8 cellular contexts compared by ENCODE assay signal in genomic region chr9:72203205-72203803, GRCh38. TPM values are rescaled to one million over a fixed set of nuclear protein-coding genes. Genes with fewer than 3 reads are reported as not detected.
DNase-seq lines count a peak whose midpoint lies in the region; ATAC-seq and TF ChIP-seq lines count a peak whose summit lies in the region.

No MANE protein-coding gene starts in this region.

- 70% methylated on average over 3 of the region's 3 CpGs for WGBS in hepatocyte (ENCODE audit: low lambda C conversion rate, missing lambda C conversion rate)

- H3K79me2 ChIP-seq in hepatocyte, result no peaks in the 10 kb centered on the region

- H2AFZ ChIP-seq in hepatocyte, result no peak overlapping the region

- DNase-seq in NCI-H2081 (lab: John Stamatoyannopoulos, UW) (peak; percentile 14 to 60), NCI-H2081 treated with DMSO at 0.1 percent for 48 hours (lab: John Stamatoyannopoulos, UW) (no peak), HL-60 (ENCODE audit: low read depth in 1 of 2, low spot score in 1 of 2) (peak; percentile 30 to 42), SKM-1 (lab: John Stamatoyannopoulos, UW; ENCODE audit: unreplicated experiment) (peak; percentile 1), hepatocyte (ENCODE audit: low spot score) (peak; percentile 64), T1000 (lab: John Stamatoyannopoulos, UW) (no peak)

- H3K27me3 ChIP-seq in HL-60 (ENCODE audit: insufficient read depth, poor library complexity, severe bottlenecking) (peaks cover 2% of the 10 kb centered on the region), hepatocyte (no peaks in the 10 kb centered on the region)

- no peaks in the 10 kb centered on the region for H3K9me3 ChIP-seq in hepatocyte (ENCODE audit: low read depth)

- peak; percentile 50 for TF ChIP-seq CTCF in HL-60 (IDR thresholded peaks at IDR 0.05; ENCODE audit: insufficient read depth, low read length)
- TF ChIP-seq CTCF in hepatocyte (IDR thresholded peaks at IDR 0.05; ENCODE audit: poor library complexity), result peak; percentile 48

- H3K9me2 ChIP-seq in hepatocyte (replicated peaks; ENCODE audit: insufficient read depth), result no peaks in the 10 kb centered on the region

- H3K4me1 ChIP-seq in hepatocyte (ENCODE audit: insufficient read depth), result no peaks in the 10 kb centered on the region

- ATAC-seq in GM21390 (IDR thresholded peaks at IDR 0.05; ENCODE audit: unreplicated experiment), result peak; percentile 50
- ATAC-seq in GM18870 (IDR thresholded peaks at IDR 0.05; ENCODE audit: unreplicated experiment), result no peak

- H3K27ac ChIP-seq in HL-60 (replicated peaks), result no peak overlapping the region
- no peak overlapping the region for H3K27ac ChIP-seq in hepatocyte

- no peak overlapping the region for H3K4me3 ChIP-seq in HL-60 (replicated peaks; ENCODE audit: insufficient read depth, low read length)
- no peak overlapping the region for H3K4me3 ChIP-seq in hepatocyte

- no peaks in the 10 kb centered on the region for H4K20me1 ChIP-seq in hepatocyte (ENCODE audit: insufficient read depth, poor library complexity, severe bottlenecking)

- no peaks in the 10 kb centered on the region for H3K36me3 ChIP-seq in hepatocyte (replicated peaks; ENCODE audit: insufficient read depth, low read depth)

- H3K4me2 ChIP-seq in hepatocyte, result no peak overlapping the region

RNA-seq across cellular contexts. Expression of gene GDA, which starts 54.1 kb away (rescaled TPM):
- total RNA-seq in hepatocyte, result 23.6 and 28.5 TPM in 2 replicates
- 9.3 and 14.4 TPM in 2 replicates for polyA plus RNA-seq in hepatocyte

Comparison
In these comparisons a context has a peak if more than half of its experiments do, and no peak if none do; other contexts are left out.
1. DNase-seq: peak in NCI-H2081 (2 of 2), HL-60 (2 of 2), SKM-1 (single experiment) and hepatocyte (single experiment); none in NCI-H2081 treated with DMSO at 0.1 percent for 48 hours (single experiment) and T1000 (single experiment).